ENCODE assay signal across 23 cellular contexts in genomic region chr1:212824201-212824600, GRCh38. TPM values are rescaled to one million over a fixed set of nuclear protein-coding genes. Genes with fewer than 3 reads are reported as not detected.
"Had no signal": no experiment of that assay in that cellular context is flagged by ENCODE, and none has a peak within 500 bp of the region (broad histone marks: within the 10 kb centered on the region; RNA-seq: fewer than 3 reads in every experiment).

No MANE protein-coding gene starts in this region.

- H3K4me3 ChIP-seq: MG63, SJSA1, SK-N-MC had no signal

- H3K27me3 ChIP-seq: MG63, SJSA1 had no signal

- H3K4me1 ChIP-seq: SJSA1 had no signal

- FAIRE-seq: RCC 7860 had no signal

- DNase-seq: IMR-90, Karpas-422, KG1, MG63, NCI-H1092, NCI-H1105 treated with DMSO at 0.1 percent for 48 hours, NCI-H1417 treated with DMSO at 0.1 percent for 48 hours, NCI-H1694 treated with DMSO at 0.1 percent for 48 hours, NCI-H1930, NCI-H2081, NCI-H226, NCI-H446, NCI-H510A, NCI-H524 treated with DMSO at 0.1 percent for 48 hours, NCI-H69, NCI-H774, Right ventricle myocardium superior, RPMI8226, SIG-M5 had no signal

- H3K36me3 ChIP-seq: MG63, SJSA1 had no signal

- H3K27ac ChIP-seq: SJSA1, SK-N-MC had no signal

RNA-seq across cellular contexts. Expression of gene SPATA45, which starts 23.2 kb away (rescaled TPM):
- total RNA-seq: HT-29, IMR-90, Right ventricle myocardium superior, SJSA1 had no signal
- polyA plus RNA-seq: IMR-90 had no signal
